12 cellular contexts compared by ENCODE assay signal in the genomic region with DNA sequence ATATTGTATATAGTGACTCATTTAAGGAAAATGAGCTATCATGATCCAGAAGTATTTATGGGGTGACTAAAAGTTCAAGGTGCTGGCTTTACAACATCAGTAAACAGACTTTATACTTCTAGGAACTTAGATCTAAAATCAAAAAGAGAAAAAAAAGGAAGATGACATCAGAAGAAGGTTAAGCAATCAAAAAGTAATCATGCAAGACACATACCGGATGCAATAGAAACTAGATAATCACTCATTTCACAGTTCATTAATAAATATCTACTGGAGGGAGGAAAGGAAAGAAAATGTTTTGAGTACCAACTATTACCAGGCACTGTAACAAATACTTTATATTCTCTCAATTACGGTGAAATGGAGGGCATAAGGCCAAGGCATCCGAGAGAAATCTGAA.
DNase-seq lines count a peak whose midpoint lies in the region; ATAC-seq, FAIRE-seq and TF ChIP-seq lines count a peak whose summit lies in the region.
"Had no signal": no experiment of that assay in that cellular context is flagged by ENCODE, and none has a peak within 500 bp of the region (broad histone marks: within the 10 kb centered on the region; RNA-seq: fewer than 3 reads in every experiment).

No MANE protein-coding gene starts in this region.

- H3K4me3 ChIP-seq in AG10803 (ENCODE audit: low read length) (no peak overlapping the region), GM12878 (no peak overlapping the region)

- H3K36me3 ChIP-seq in GM12878 (ENCODE audit: control insufficient read depth in 2 of 2, insufficient read depth in 2 of 2, low read length in 1 of 2): no peaks in the 10 kb centered on the region

- TF ChIP-seq POLR2A in GM12878 (IDR thresholded peaks at IDR 0.05; ENCODE audit: low read depth, low read length): no peak

- WGBS in GM12878 (ENCODE audit: insufficient coverage, insufficient replicate concordance, low lambda C conversion rate, missing lambda C conversion rate): 62% methylated on average over 3 of the region's 3 CpGs

- H2AFZ ChIP-seq in GM12878 (ENCODE audit: control insufficient read depth, low read depth, low read length): no peak overlapping the region

- in situ Hi-C loops in GM12878 (cut with MboI): no loop called here

- FAIRE-seq in GM12878 (lab: Jason Lieb, UNC): peak; percentile 31

- H3K9me3 ChIP-seq in GM12878 (replicated peaks; ENCODE audit: control insufficient read depth, insufficient read depth, low read length): no peaks in the 10 kb centered on the region; the same call in 2 of the 3 replicates

- no TSS peak for BruUV-seq in GM12878 (replicated peaks; lab: Mats Ljungman, UMichigan)

- H3K27ac Mint-ChIP-seq in activated CD4-positive, alpha-beta T cell treated with anti-CD3 and anti-CD28 coated beads, Interleukin-2, amount 10 ng/mL, durations not matched to agents 24 days and 14 days: no peak overlapping the region
- H3K27ac Mint-ChIP-seq: CD4-positive, alpha-beta memory T cell had no signal

- H3K4me2 ChIP-seq in GM12878 (ENCODE audit: control insufficient read depth, insufficient read depth): no peak overlapping the region

- H3K79me2 ChIP-seq in GM12878 (ENCODE audit: control insufficient read depth, insufficient read depth, low read length): no peaks in the 10 kb centered on the region

- peaks cover 66% of the 10 kb centered on the region for H3K27me3 Mint-ChIP-seq in activated CD4-positive, alpha-beta T cell treated with anti-CD3 and anti-CD28 coated beads, Interleukin-2, amount 10 ng/mL, durations not matched to agents 24 days and 14 days
- H3K27me3 Mint-ChIP-seq: CD4-positive, alpha-beta memory T cell had no signal

- SMC1A ChIA-PET in GM12878 (lab: Charles Lee; ENCODE audit: uncharacterized antibody, unreplicated experiment): interaction anchor here (1.6 to 2.7 kb wide), 3 partner anchors 11 to 260 kb away, joined by 4 to 13 read pairs (median 5); no protein-coding TSS in a partner anchor

- RAD21 ChIA-PET in GM12878 (lab: Charles Lee; ENCODE audit: unreplicated experiment): interaction anchor here (1.4 to 3.1 kb wide), 2 partner anchors 12 to 23 kb away, joined by 3 to 19 read pairs; no protein-coding TSS in a partner anchor

- H4K20me1 ChIP-seq in GM12878 (ENCODE audit: control insufficient read depth, insufficient read depth): no peaks in the 10 kb centered on the region

- H3K4me3 Mint-ChIP-seq in activated CD4-positive, alpha-beta T cell treated with anti-CD3 and anti-CD28 coated beads, Interleukin-2, amount 10 ng/mL, durations not matched to agents 24 days and 14 days: no peak overlapping the region
- H3K4me3 Mint-ChIP-seq: CD4-positive, alpha-beta memory T cell had no signal

- intact Hi-C loops in GM12878 (cut with micrococcal nuclease; ENCODE audit: unreplicated experiment): no loop called here
- intact Hi-C loops in activated CD4-positive, alpha-beta T cell treated with anti-CD3 and anti-CD28 coated beads, Interleukin-2, amount 10 ng/mL, durations not matched to agents 24 days and 14 days (cut with micrococcal nuclease): loop anchor here (1.0 to 10.0 kb wide), 4 partner anchors 33 to 1168 kb away; no protein-coding TSS in a partner anchor

- TF ChIP-seq CTCF in AG10803 (conservative IDR thresholded peaks at IDR 0.05; ENCODE audit: low read length) (no peak), GM12878 (IDR thresholded peaks at IDR 0.05 in 2 of 3, conservative IDR thresholded peaks at IDR 0.05 in 1 of 3; ENCODE audit: control insufficient read depth in 2 of 3, extremely low read depth in 1 of 3, insufficient read depth in 1 of 3, low read depth in 3 of 3, low read length in 3 of 3) (no peak)

- peaks cover 5% of the 10 kb centered on the region for H3K36me3 Mint-ChIP-seq in activated CD4-positive, alpha-beta T cell treated with anti-CD3 and anti-CD28 coated beads, Interleukin-2, amount 10 ng/mL, durations not matched to agents 24 days and 14 days (ENCODE audit: low read depth)
- H3K36me3 Mint-ChIP-seq: CD4-positive, alpha-beta memory T cell had no signal

- no peak overlapping the region for H3K9ac ChIP-seq in GM12878 (ENCODE audit: control insufficient read depth, insufficient read depth, low read length)

- H3K27ac ChIP-seq in GM12878 (ENCODE audit: control insufficient read depth, insufficient read depth): no peak overlapping the region

- no peaks in the 10 kb centered on the region for H3K4me1 ChIP-seq in GM12878 (ENCODE audit: control insufficient read depth, insufficient read depth, low read length)

- ATAC-seq in HG02981 (IDR thresholded peaks at IDR 0.05; ENCODE audit: unreplicated experiment) (peak; percentile 44), GM12878 (peak; percentile 61), GM21825 (IDR thresholded peaks at IDR 0.05; ENCODE audit: unreplicated experiment) (no peak), HG03280 (IDR thresholded peaks at IDR 0.05; ENCODE audit: unreplicated experiment) (no peak)

- peaks cover 21% of the 10 kb centered on the region for H3K4me1 Mint-ChIP-seq in activated CD4-positive, alpha-beta T cell treated with anti-CD3 and anti-CD28 coated beads, Interleukin-2, amount 10 ng/mL, durations not matched to agents 24 days and 14 days

- POLR2A ChIA-PET in GM12878 (lab: Charles Lee): no interaction called here

- peaks cover 5% of the 10 kb centered on the region for H3K9me3 Mint-ChIP-seq in activated CD4-positive, alpha-beta T cell treated with anti-CD3 and anti-CD28 coated beads, Interleukin-2, amount 10 ng/mL, durations not matched to agents 24 days and 14 days

- DNase-seq in AG10803 (ENCODE audit: low read depth) (peak; percentile 37), GM12878 (ENCODE audit: low read depth, low spot score) (no peak), kidney tubule cell (ENCODE audit: low spot score) (peak; percentile 89), NCI-H1694 (lab: John Stamatoyannopoulos, UW) (no peak)
- DNase-seq in activated CD4-positive, alpha-beta T cell treated with anti-CD3 and anti-CD28 coated beads, Interleukin-2, amount 10 ng/mL, durations not matched to agents 24 days and 14 days: no peak
- DNase-seq: activated T-cell treated with anti-CD3 and anti-CD28 coated beads, Interleukin-2, amount 50 U/mL, for 48 hours; CD4-positive, alpha-beta memory T cell; NCI-H1930; retina had no signal

- CTCF ChIA-PET in GM12878 (lab: Yijun Ruan, JAX): interaction anchor here (3.6 kb wide), 1 partner anchor 12 kb away, joined by 29 read pairs; no protein-coding TSS in a partner anchor

- TF ChIP-seq EP300 in GM12878 (IDR thresholded peaks at IDR 0.05; ENCODE audit: borderline replicate concordance in 1 of 2, control insufficient read depth in 1 of 2, low read depth in 2 of 2, low read length in 2 of 2): no peak

- no peak for TF ChIP-seq RAD21 in GM12878 (IDR thresholded peaks at IDR 0.05; ENCODE audit: insufficient read depth, low read depth, low read length)

- H3K27me3 ChIP-seq in GM12878 (replicated peaks in 1 of 2; ENCODE audit: control insufficient read depth in 2 of 2, insufficient read depth in 2 of 2, low read length in 1 of 2): 0 out of 4 replicates have a peak, but pooled peaks cover 0 to 5% of the 10 kb centered on the region in 2 experiments

TF ChIP-seq in GM12878, 131 proteins besides CTCF, POLR2A, EP300 and RAD21:
- TF ChIP-seq MTA2 (IDR thresholded peaks at IDR 0.05; ENCODE audit: low read depth) (peak; percentile 30; the same call in 1 of the 2 replicates), HDGF (IDR thresholded peaks at IDR 0.05) (no peak)

Comparison
In these comparisons a context has a peak if more than half of its experiments do, and no peak if none do; other contexts are left out.
1. DNase-seq: peak in AG10803 (single experiment) and kidney tubule cell (single experiment); none in GM12878 (single experiment), NCI-H1694 (single experiment) and activated CD4-positive, alpha-beta T cell treated with anti-CD3 and anti-CD28 coated beads, Interleukin-2, amount 10 ng/mL, durations not matched to agents 24 days and 14 days (single experiment).
2. ATAC-seq: peak in HG02981 (single experiment) and GM12878 (single experiment); none in GM21825 (single experiment) and HG03280 (single experiment).